ENCODE assay signal across 8 cellular contexts in genomic region chr7:128869944-128870285, GRCh38. TPM values are rescaled to one million over a fixed set of nuclear protein-coding genes. Genes with fewer than 3 reads are reported as not detected.
DNase-seq lines count a peak whose midpoint lies in the region; ATAC-seq lines count a peak whose summit lies in the region.

No MANE protein-coding gene starts in this region.

- intact Hi-C loops in right cardiac atrium (cut with DNase I) = no loop called here

- peak overlapping the region; percentile 48 for H3K4me3 ChIP-seq in right cardiac atrium (ENCODE audit: low read length)

- H3K4me1 Mint-ChIP-seq in activated CD4-positive, alpha-beta T cell treated with anti-CD3 and anti-CD28 coated beads, Interleukin-2, amount 10 ng/mL, durations not matched to agents 7 days and 5 days = peaks cover 13% of the 10 kb centered on the region

- peaks cover 12% of the 10 kb centered on the region for H3K27me3 Mint-ChIP-seq in activated CD4-positive, alpha-beta T cell treated with anti-CD3 and anti-CD28 coated beads, Interleukin-2, amount 10 ng/mL, durations not matched to agents 7 days and 5 days

- ATAC-seq in right cardiac atrium = peak in 1 of 2 donors; percentile 3
- peak; percentile 53 for ATAC-seq in stimulated activated naive CD8-positive, alpha-beta T cell treated with anti-CD3 and anti-CD28 coated beads, Interleukin-15, Interleukin-2, amounts not matched to agents 100 U/mL and 50 U/mL, for 24 hours

- no peaks in the 10 kb centered on the region for H3K9me3 ChIP-seq in right cardiac atrium (ENCODE audit: control insufficient read depth, low read length)

- H3K27ac Mint-ChIP-seq in activated CD4-positive, alpha-beta T cell treated with anti-CD3 and anti-CD28 coated beads, Interleukin-2, amount 10 ng/mL, durations not matched to agents 7 days and 5 days = peak overlapping the region; percentile 46

- 10% methylated on average over 30 of the region's 30 CpGs for WGBS in right cardiac atrium

- peaks cover 9% of the 10 kb centered on the region for H3K36me3 Mint-ChIP-seq in activated CD4-positive, alpha-beta T cell treated with anti-CD3 and anti-CD28 coated beads, Interleukin-2, amount 10 ng/mL, durations not matched to agents 7 days and 5 days (ENCODE audit: low read depth)

- no peaks in the 10 kb centered on the region for H3K4me1 ChIP-seq in right cardiac atrium (ENCODE audit: control insufficient read depth, insufficient read depth, low read length)

- POLR2A ChIA-PET in activated CD4-positive, alpha-beta T cell treated with anti-CD3 and anti-CD28 coated beads, Interleukin-2, amount 10 ng/mL, durations not matched to agents 7 days and 5 days (lab: Charles Lee) = no interaction called here

- CTCF ChIA-PET in activated CD4-positive, alpha-beta T cell treated with anti-CD3 and anti-CD28 coated beads, Interleukin-2, amount 10 ng/mL, durations not matched to agents 7 days and 5 days (lab: Charles Lee) = interaction anchor here (1.4 kb wide), 1 partner anchor 63 kb away, joined by 3 read pairs; no protein-coding TSS in a partner anchor

- H3K27me3 ChIP-seq in right cardiac atrium (ENCODE audit: control insufficient read depth, insufficient read depth) = no peaks in the 10 kb centered on the region

- no peaks in the 10 kb centered on the region for H3K9me3 Mint-ChIP-seq in activated CD4-positive, alpha-beta T cell treated with anti-CD3 and anti-CD28 coated beads, Interleukin-2, amount 10 ng/mL, durations not matched to agents 7 days and 5 days

- no peak overlapping the region for H3K27ac ChIP-seq in right cardiac atrium (ENCODE audit: low read length)

- H3K4me3 Mint-ChIP-seq in activated CD4-positive, alpha-beta T cell treated with anti-CD3 and anti-CD28 coated beads, Interleukin-2, amount 10 ng/mL, durations not matched to agents 7 days and 5 days = peak overlapping the region; percentile 64

- DNase-seq in activated T-cell treated with anti-CD3 and anti-CD28 coated beads for 4 hours (peak; percentile 9), right cardiac atrium (no peak), hypothalamus (lab: John Stamatoyannopoulos, UW) (no peak), AG20443 (ENCODE audit: low spot score) (no peak), T1000 (lab: John Stamatoyannopoulos, UW) (no peak)
- DNase-seq in activated T-cell treated with anti-CD3 and anti-CD28 coated beads, Interleukin-2, amount 50 U/mL, for 1 hour = no peak
- no peak for DNase-seq in activated CD4-positive, alpha-beta T cell treated with anti-CD3 and anti-CD28 coated beads, Interleukin-2, amount 10 ng/mL, durations not matched to agents 7 days and 5 days
- peak; percentile 47 for DNase-seq in stimulated activated naive CD8-positive, alpha-beta T cell treated with anti-CD3 and anti-CD28 coated beads, Interleukin-15, Interleukin-2, amounts not matched to agents 100 U/mL and 50 U/mL, for 24 hours

RNA-seq across cellular contexts. Expression of gene ATP6V1F, which starts 7.3 kb away (rescaled TPM):
- 100 to 1,000 TPM; 123 to 143 TPM for total RNA-seq in activated CD4-positive, alpha-beta T cell treated with anti-CD3 and anti-CD28 coated beads, Interleukin-2, amount 10 ng/mL, durations not matched to agents 7 days and 5 days
- 100 to 1,000 TPM; 127 to 139 (median 134) TPM for total RNA-seq in right cardiac atrium
- polyA plus RNA-seq in right cardiac atrium = 224 TPM

RNA-seq across cellular contexts. Expression of gene FLNC, which starts 39.7 kb away (rescaled TPM):
- not detected for total RNA-seq in activated CD4-positive, alpha-beta T cell treated with anti-CD3 and anti-CD28 coated beads, Interleukin-2, amount 10 ng/mL, durations not matched to agents 7 days and 5 days
- total RNA-seq in right cardiac atrium = 100 to 1,000 TPM; 244 to 358 (median 285) TPM
- polyA plus RNA-seq in right cardiac atrium = 216 TPM

RNA-seq across cellular contexts. Expression of gene KCP, which starts 40.6 kb away (rescaled TPM):
- under 1 TPM; 0.10 to 0.12 TPM for total RNA-seq in activated CD4-positive, alpha-beta T cell treated with anti-CD3 and anti-CD28 coated beads, Interleukin-2, amount 10 ng/mL, durations not matched to agents 7 days and 5 days
- under 1 TPM; 0.23 to 0.28 (median 0.24) TPM for total RNA-seq in right cardiac atrium
- polyA plus RNA-seq in right cardiac atrium = 0.36 TPM

Comparison
In these comparisons a context has a peak if more than half of its experiments do, and no peak if none do; other contexts are left out.
1. DNase-seq: peak in activated T-cell treated with anti-CD3 and anti-CD28 coated beads for 4 hours (single experiment) and stimulated activated naive CD8-positive, alpha-beta T cell treated with anti-CD3 and anti-CD28 coated beads, Interleukin-15, Interleukin-2, amounts not matched to agents 100 U/mL and 50 U/mL, for 24 hours (single experiment); none in activated T-cell treated with anti-CD3 and anti-CD28 coated beads, Interleukin-2, amount 50 U/mL, for 1 hour (single experiment), activated CD4-positive, alpha-beta T cell treated with anti-CD3 and anti-CD28 coated beads, Interleukin-2, amount 10 ng/mL, durations not matched to agents 7 days and 5 days (single experiment), right cardiac atrium (0 of 3), hypothalamus (0 of 51), AG20443 (single experiment) and T1000 (single experiment).
2. RNA of gene FLNC, which starts 39.7 kb away (total RNA-seq): 244 to 358 TPM in right cardiac atrium; not detected in activated CD4-positive, alpha-beta T cell treated with anti-CD3 and anti-CD28 coated beads, Interleukin-2, amount 10 ng/mL, durations not matched to agents 7 days and 5 days; every median in the first group is over 100 times any median in the second.